ENCODE assay signal across 8 cellular contexts in the genomic region with DNA sequence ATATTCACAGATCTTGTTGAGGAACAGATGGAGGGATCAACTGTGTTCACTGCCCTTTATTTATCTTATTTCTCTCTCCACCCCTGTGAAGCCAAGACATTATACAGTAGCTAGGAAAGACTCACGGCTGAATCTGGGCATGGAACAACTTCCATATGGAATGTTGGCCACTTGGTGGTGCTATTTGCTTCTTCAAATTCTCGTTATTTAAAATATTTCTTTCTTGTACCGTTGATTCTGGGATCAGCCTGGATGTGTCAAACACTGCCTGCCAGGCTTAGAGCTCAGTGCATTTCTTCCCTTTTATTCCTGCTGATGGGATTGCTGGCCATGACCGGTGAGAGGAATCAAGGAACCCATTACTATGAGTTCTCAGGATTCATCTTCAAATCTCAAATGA. TPM values are rescaled to one million over a fixed set of nuclear protein-coding genes. Genes with fewer than 3 reads are reported as not detected.
DNase-seq lines count a peak whose midpoint lies in the region; ATAC-seq and TF ChIP-seq lines count a peak whose summit lies in the region.

No MANE protein-coding gene starts in this region.

- no peak overlapping the region for H3K27ac ChIP-seq in heart right ventricle

- 2 to 4% methylated on average over 4 of the region's 4 CpGs for WGBS in heart right ventricle, 2 donors

- H3K4me3 ChIP-seq in GM12864 (ENCODE audit: low read depth, low read length) (no peak overlapping the region), heart right ventricle (no peak overlapping the region)

- DNase-seq in AG09319 (ENCODE audit: extremely low read depth, low read depth): peak; percentile 20
- no peak for DNase-seq in GM12864 (ENCODE audit: low read depth)
- peak; percentile 5 for DNase-seq in NCI-H2196 treated with DMSO at 0.1 percent for 48 hours (lab: John Stamatoyannopoulos, UW; ENCODE audit: unreplicated experiment)
- DNase-seq in amniotic epithelial cell (ENCODE audit: low read depth): peak; percentile 51
- DNase-seq in heart right ventricle: peak in 1 of 2 donors; percentile 38
- DNase-seq in retina: peak; percentile 76
- no peak for DNase-seq in OCI-M2 (lab: John Stamatoyannopoulos, UW; ENCODE audit: unreplicated experiment)
- DNase-seq in activated CD8-positive, alpha-beta memory T cell treated with anti-CD3 and anti-CD28 coated beads, Interleukin-2, amount 50 U/mL, for 4 hours: no peak

- no peaks in the 10 kb centered on the region for H3K27me3 ChIP-seq in heart right ventricle

- no peaks in the 10 kb centered on the region for H3K9me3 ChIP-seq in heart right ventricle

- no peaks in the 10 kb centered on the region for H3K4me1 ChIP-seq in heart right ventricle

- intact Hi-C loops in heart right ventricle (cut with DNase I): loop anchor here in 9 of 10 donors (1.0 to 10.0 kb wide), 7 partner anchors 191 to 1233 kb away; no protein-coding TSS in a partner anchor

- no peaks in the 10 kb centered on the region for H3K36me3 ChIP-seq in heart right ventricle

- peak in 5 of 8 donors; percentile 48 to 67 (median 61) for ATAC-seq in heart right ventricle

- TF ChIP-seq CTCF in AG09319 (IDR thresholded peaks at IDR 0.05; ENCODE audit: low read depth, low read length): peak; percentile 61
- peak; percentile 47 for TF ChIP-seq CTCF in GM12864 (IDR thresholded peaks at IDR 0.05; ENCODE audit: low read depth, low read length, missing control alignments)
- TF ChIP-seq CTCF in heart right ventricle (IDR thresholded peaks at IDR 0.05): peak; percentile 41 to 78 (median 70)

RNA-seq across cellular contexts. Expression of a gene that starts 17.5 kb away (rescaled TPM):
- 1 to 10 TPM in 3 of 10 donors, under 1 TPM in 7; 0.28 to 1.5 (median 0.66) TPM for total RNA-seq in heart right ventricle
- polyA plus RNA-seq in heart right ventricle: under 1 TPM; 0.48 to 0.59 TPM

RNA-seq across cellular contexts. Expression of a gene that starts 55.7 kb away (rescaled TPM):
- total RNA-seq in heart right ventricle: 1 to 10 TPM; 3.7 to 6.9 (median 5.5) TPM
- 1 to 10 TPM in 1 of 2 donors, under 1 TPM in 1; 0.91 to 5.0 TPM for polyA plus RNA-seq in heart right ventricle

Comparison
In these comparisons a context has a peak if more than half of its experiments do, and no peak if none do; other contexts are left out.
1. DNase-seq: peak in AG09319 (single experiment), NCI-H2196 treated with DMSO at 0.1 percent for 48 hours (single experiment), amniotic epithelial cell (single experiment) and retina (single experiment); none in GM12864 (single experiment), OCI-M2 (single experiment) and activated CD8-positive, alpha-beta memory T cell treated with anti-CD3 and anti-CD28 coated beads, Interleukin-2, amount 50 U/mL, for 4 hours (single experiment).
2. Peak in every context shown above with its lines, with median percentiles within 50 percentile points of each other: CTCF ChIP-seq.